ENCODE assay signal across 18 cellular contexts in the genomic region with DNA sequence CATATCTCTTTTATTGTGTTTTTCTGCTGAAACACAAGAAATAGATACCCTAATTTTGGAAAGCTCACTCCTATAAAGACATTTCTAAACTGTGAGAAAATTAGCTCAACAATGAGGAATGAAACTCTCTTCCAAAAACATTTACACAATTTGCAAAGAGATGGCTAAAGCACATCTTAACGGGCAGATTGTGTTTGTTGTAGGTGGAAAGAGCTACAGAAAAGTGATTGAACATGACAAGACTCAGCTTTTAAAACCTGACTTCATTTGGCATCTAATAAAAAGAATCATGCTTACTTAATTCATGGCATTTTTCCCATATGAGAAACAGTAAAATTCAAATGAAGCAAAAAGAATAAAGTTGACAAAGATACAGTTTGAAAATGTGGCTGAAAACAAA.
DNase-seq lines count a peak whose midpoint lies in the region; ATAC-seq, FAIRE-seq and TF ChIP-seq lines count a peak whose summit lies in the region.
"Had no signal": no experiment of that assay in that cellular context is flagged by ENCODE, and none has a peak within 500 bp of the region (broad histone marks: within the 10 kb centered on the region; RNA-seq: fewer than 3 reads in every experiment).

No MANE protein-coding gene starts in this region.

- no peaks in the 10 kb centered on the region for H3K27me3 ChIP-seq in BJ (ENCODE audit: control insufficient read depth, insufficient read depth, low read length)
- H3K27me3 ChIP-seq in Panc1 (ENCODE audit: control insufficient read depth, insufficient read depth, low read length), result no peaks in the 10 kb centered on the region
- no peaks in the 10 kb centered on the region; a peak in 1 of 5 replicates for H3K27me3 ChIP-seq in HepG2 (ENCODE audit: control insufficient read depth in 1 of 2, insufficient read depth in 2 of 2, low read length in 2 of 2)
- H3K27me3 ChIP-seq: BLaER1 had no signal

- BruUV-seq in Panc1 (replicated peaks; lab: Mats Ljungman, UMichigan), result no TSS peak
- no TSS peak for BruUV-seq in HepG2 (replicated peaks; lab: Mats Ljungman, UMichigan)

- DNase-seq in A549 (ENCODE audit: low read depth in 1 of 2, low spot score in 1 of 2), result no peak
- DNase-seq in BJ (ENCODE audit: low read depth), result peak; percentile 62
- no peak for DNase-seq in Panc1 (ENCODE audit: low read depth, low spot score)
- peak; percentile 8 for DNase-seq in fibroblast of peridontal ligament (ENCODE audit: extremely low read depth)
- DNase-seq in RPMI8226, result no peak
- DNase-seq in HepG2 (ENCODE audit: low spot score), result no peak
- DNase-seq in stimulated activated CD4-positive, alpha-beta T cell treated with anti-CD3 and anti-CD28 coated beads, Interleukin-4, amount 100 ng/mL, for 4 hours, result no peak
- no peak for DNase-seq in Kasumi-1 (lab: John Stamatoyannopoulos, UW)
- DNase-seq: AML-193; CD4-positive, alpha-beta memory T cell; DMS153; DMS79; GF-D8; H9 had no signal

- H3K27ac ChIP-seq in A549 (no peak overlapping the region), Panc1 (ENCODE audit: low read length) (peak overlapping the region; percentile 29; the same call in 1 of the 2 replicates), HepG2 (ENCODE audit: extremely low read length, insufficient read depth, low read length) (no peak overlapping the region)
- H3K27ac ChIP-seq: BLaER1 had no signal

- H3K79me2 ChIP-seq in HepG2 (ENCODE audit: insufficient read depth, low read length), result no peaks in the 10 kb centered on the region

- TF ChIP-seq CTCF in A549 (IDR thresholded peaks at IDR 0.05), result no peak
- no peak for TF ChIP-seq CTCF in BJ (IDR thresholded peaks at IDR 0.05; ENCODE audit: insufficient read depth, low read depth, low read length)
- TF ChIP-seq CTCF in Panc1 (IDR thresholded peaks at IDR 0.05), result no peak
- no peak for TF ChIP-seq CTCF in HepG2 (CRISPR knock-in tag; IDR thresholded peaks at IDR 0.05)

- CTCF ChIA-PET in A549 (lab: Yijun Ruan, JAX), result interaction anchor here (1.4 kb wide), 1 partner anchor 178 kb away, joined by 3 read pairs; no protein-coding TSS in a partner anchor
- CTCF ChIA-PET in BJ (lab: Yijun Ruan, JAX), result no interaction called here
- CTCF ChIA-PET in Panc1 (lab: Charles Lee), result no interaction called here
- CTCF ChIA-PET in HepG2 (lab: Yijun Ruan, JAX; ENCODE audit: low intra/inter-chr PET ratio, low total read pairs), result no interaction called here

- TF ChIP-seq RAD21 in A549 (conservative IDR thresholded peaks at IDR 0.05 in 1 of 2, IDR thresholded peaks at IDR 0.05 in 1 of 2), result no peak
- TF ChIP-seq RAD21 in HepG2 (CRISPR knock-in tag; IDR thresholded peaks at IDR 0.05), result no peak

- POLR2A ChIA-PET in A549 (lab: Yijun Ruan, JAX), result no interaction called here
- POLR2A ChIA-PET in BJ (lab: Charles Lee), result interaction anchor here (0.6 to 0.9 kb wide), 2 partner anchors 16 to 52 kb away, joined by 3 read pairs; no protein-coding TSS in a partner anchor
- POLR2A ChIA-PET in Panc1 (lab: Charles Lee), result no interaction called here
- POLR2A ChIA-PET in HepG2 (lab: Yijun Ruan, JAX), result no interaction called here

- TF ChIP-seq EP300 in A549 (IDR thresholded peaks at IDR 0.05), result no peak
- TF ChIP-seq EP300 in HepG2 (IDR thresholded peaks at IDR 0.05; ENCODE audit: low read depth in 2 of 2, low read length in 2 of 2), result no peak
- no peak for TF ChIP-seq EP300 in HepG2 (CRISPR knock-in tag; IDR thresholded peaks at IDR 0.05; ENCODE audit: borderline replicate concordance)

- H4K20me1 ChIP-seq in HepG2 (ENCODE audit: insufficient read depth, low read length), result no peaks in the 10 kb centered on the region
- H4K20me1 ChIP-seq: BLaER1 had no signal

- FAIRE-seq in A549 (lab: Jason Lieb, UNC) (peak; percentile 18), HepG2 (lab: Jason Lieb, UNC) (no peak)
- FAIRE-seq: A204.1, GM12878, H1 had no signal

- in situ Hi-C loops in Panc1 (cut with HindIII; ENCODE audit: low pct_unique_long_range_greater_than_20kb, low sequenced_read_pairs), result no loop called here
- in situ Hi-C loops in HepG2 (cut with HindIII; ENCODE audit: extremely low pct_ligation_motif_present, low pct_unique_long_range_greater_than_20kb), result no loop called here

- ATAC-seq in A549 (no peak), Panc1 (no peak), HepG2 (no peak)
- ATAC-seq: GM12878 had no signal

- H3K9me3 ChIP-seq in A549 (no peaks in the 10 kb centered on the region), Panc1 (ENCODE audit: control insufficient read depth, insufficient read depth, low read depth, low read length) (no peaks in the 10 kb centered on the region), HepG2 (ENCODE audit: low read length) (no peaks in the 10 kb centered on the region)

- H2AFZ ChIP-seq in HepG2 (ENCODE audit: low read length), result no peak overlapping the region

- intact Hi-C loops in Panc1 (cut with micrococcal nuclease; ENCODE audit: unreplicated experiment), result no loop called here
- intact Hi-C loops in HepG2 (cut with micrococcal nuclease; ENCODE audit: unreplicated experiment), result no loop called here

- 74% methylated on average over 1 of the region's 1 CpG for WGBS in A549 (ENCODE audit: missing lambda C conversion rate)
- 0% methylated on average over 1 of the region's 1 CpG for WGBS in HepG2 (ENCODE audit: low lambda C conversion rate)

- no peak overlapping the region for H3K4me2 ChIP-seq in A549
- no peak overlapping the region for H3K4me2 ChIP-seq in HepG2 (ENCODE audit: low read depth, low read length)
- H3K4me2 ChIP-seq: BLaER1 had no signal

- H3K36me3 ChIP-seq in BJ (ENCODE audit: control insufficient read depth, insufficient read depth, low read length) (no peaks in the 10 kb centered on the region), Panc1 (ENCODE audit: control insufficient read depth, insufficient read depth, low read length) (no peaks in the 10 kb centered on the region), HepG2 (replicated peaks in 1 of 2; ENCODE audit: control insufficient read depth in 1 of 2, insufficient read depth in 2 of 2, low read length in 2 of 2) (no peaks in the 10 kb centered on the region)
- H3K36me3 ChIP-seq: BLaER1 had no signal

- peaks cover 11% of the 10 kb centered on the region for H3K4me1 ChIP-seq in A549
- H3K4me1 ChIP-seq in Panc1 (ENCODE audit: control insufficient read depth, insufficient read depth, low read length), result peaks cover 9% of the 10 kb centered on the region
- no peaks in the 10 kb centered on the region for H3K4me1 ChIP-seq in HepG2 (ENCODE audit: insufficient read depth, low read length)

- no peak overlapping the region for H3K9ac ChIP-seq in HepG2 (ENCODE audit: insufficient read depth, low read depth, low read length)
- H3K9ac ChIP-seq: BLaER1 had no signal

- TF ChIP-seq POLR2A in A549 (IDR thresholded peaks at IDR 0.05; ENCODE audit: low read length), result no peak
- TF ChIP-seq POLR2A in HepG2 (IDR thresholded peaks at IDR 0.05; ENCODE audit: insufficient read depth in 1 of 2, low read depth in 2 of 2, low read length in 2 of 2), result no peak

- H3K4me3 ChIP-seq in A549 (no peak overlapping the region), BJ (ENCODE audit: low read depth, low read length) (no peak overlapping the region), Panc1 (ENCODE audit: low read depth in 2 of 2, low read length in 2 of 2) (no peak overlapping the region), HepG2 (replicated peaks in 1 of 3; ENCODE audit: insufficient read depth in 1 of 3, low read depth in 2 of 3, low read length in 3 of 3) (no peak overlapping the region)
- H3K4me3 ChIP-seq: BLaER1, GM12878 had no signal

TF ChIP-seq in A549, 52 proteins besides CTCF, POLR2A, EP300 and RAD21:
- TF ChIP-seq CHD2 (IDR thresholded peaks at IDR 0.05; ENCODE audit: low read length, partially characterized antibody), result no peak
- no peak for TF ChIP-seq CBX2 (IDR thresholded peaks at IDR 0.05; ENCODE audit: borderline replicate concordance, low read depth)
- no peak for TF ChIP-seq E2F6 (IDR thresholded peaks at IDR 0.05; ENCODE audit: borderline replicate concordance, low read depth)
- TF ChIP-seq ZFP36 (IDR thresholded peaks at IDR 0.05; ENCODE audit: borderline replicate concordance, partially characterized antibody), result no peak
- TF ChIP-seq SMC3 (IDR thresholded peaks at IDR 0.05), result no peak
- TF ChIP-seq ZNF302 (CRISPR knock-in tag; IDR thresholded peaks at IDR 0.05), result no peak
- no peak for TF ChIP-seq CHD4 (IDR thresholded peaks at IDR 0.05; ENCODE audit: borderline replicate concordance)
- no peak for TF ChIP-seq TP53 (CRISPR knock-in tag; IDR thresholded peaks at IDR 0.05)
- no peak for TF ChIP-seq SREBF2 (IDR thresholded peaks at IDR 0.05)
- no peak for TF ChIP-seq FOSB (CRISPR knock-in tag; IDR thresholded peaks at IDR 0.05)
- no peak for TF ChIP-seq PHF8 (IDR thresholded peaks at IDR 0.05; ENCODE audit: borderline replicate concordance, low read depth)
- TF ChIP-seq FOXS1 (CRISPR knock-in tag; IDR thresholded peaks at IDR 0.05), result no peak

TF ChIP-seq in HepG2, 621 proteins besides CTCF, POLR2A, EP300 and RAD21:
- no peak for TF ChIP-seq TOPORS (CRISPR knock-in tag; IDR thresholded peaks at IDR 0.05)

Comparison
In these comparisons a context has a peak if more than half of its experiments do, and no peak if none do; other contexts are left out.
1. DNase-seq: peak in BJ (single experiment) and fibroblast of peridontal ligament (single experiment); none in A549 (0 of 2), Panc1 (single experiment), RPMI8226 (single experiment), HepG2 (single experiment), stimulated activated CD4-positive, alpha-beta T cell treated with anti-CD3 and anti-CD28 coated beads, Interleukin-4, amount 100 ng/mL, for 4 hours (0 of 2) and Kasumi-1 (0 of 2).